ENCODE assay signal across 1 cellular context in genomic region chr10:79089579-79090110, GRCh38.
TF ChIP-seq lines count a peak whose summit lies in the region.

No MANE protein-coding gene starts in this region.

TF ChIP-seq in HepG2, 621 proteins besides CTCF, POLR2A, EP300 and RAD21:
- no peak for TF ChIP-seq HNRNPH1 (optimal IDR thresholded peaks at IDR 0.05; ENCODE audit: low read depth, low read length)
- no peak for TF ChIP-seq REST (IDR thresholded peaks at IDR 0.05; ENCODE audit: borderline replicate concordance in 1 of 2, low read depth in 1 of 2, low read length in 2 of 2)
- no peak for TF ChIP-seq DDIT3 (CRISPR knock-in tag; IDR thresholded peaks at IDR 0.05)
- TF ChIP-seq MIER2 (CRISPR knock-in tag; IDR thresholded peaks at IDR 0.05): no peak
- no peak for TF ChIP-seq ZNF569 (CRISPR knock-in tag; IDR thresholded peaks at IDR 0.05; ENCODE audit: borderline replicate concordance)
- TF ChIP-seq IRF9 (CRISPR knock-in tag; IDR thresholded peaks at IDR 0.05; ENCODE audit: borderline replicate concordance): no peak
- TF ChIP-seq KDM1A (CRISPR knock-in tag; IDR thresholded peaks at IDR 0.05): no peak
- TF ChIP-seq TFDP1 (CRISPR knock-in tag; IDR thresholded peaks at IDR 0.05; ENCODE audit: borderline replicate concordance): no peak
- TF ChIP-seq ZNF552 (CRISPR knock-in tag; IDR thresholded peaks at IDR 0.05; ENCODE audit: borderline replicate concordance): no peak
- no peak for TF ChIP-seq ZNF766 (CRISPR knock-in tag; IDR thresholded peaks at IDR 0.05; ENCODE audit: borderline replicate concordance)
- no peak for TF ChIP-seq ZNF121 (CRISPR knock-in tag; IDR thresholded peaks at IDR 0.05)
- no peak for TF ChIP-seq ZNF530 (CRISPR knock-in tag; IDR thresholded peaks at IDR 0.05; ENCODE audit: low read depth)
- TF ChIP-seq MEIS1 (CRISPR knock-in tag; IDR thresholded peaks at IDR 0.05; ENCODE audit: borderline replicate concordance): no peak
- TF ChIP-seq NFATC3 (CRISPR knock-in tag; IDR thresholded peaks at IDR 0.05): no peak
- TF ChIP-seq PLSCR1 (CRISPR knock-in tag; IDR thresholded peaks at IDR 0.05; ENCODE audit: borderline replicate concordance): no peak
